Comparison of ENCODE assay signal across 18 cellular contexts in the genomic region with DNA sequence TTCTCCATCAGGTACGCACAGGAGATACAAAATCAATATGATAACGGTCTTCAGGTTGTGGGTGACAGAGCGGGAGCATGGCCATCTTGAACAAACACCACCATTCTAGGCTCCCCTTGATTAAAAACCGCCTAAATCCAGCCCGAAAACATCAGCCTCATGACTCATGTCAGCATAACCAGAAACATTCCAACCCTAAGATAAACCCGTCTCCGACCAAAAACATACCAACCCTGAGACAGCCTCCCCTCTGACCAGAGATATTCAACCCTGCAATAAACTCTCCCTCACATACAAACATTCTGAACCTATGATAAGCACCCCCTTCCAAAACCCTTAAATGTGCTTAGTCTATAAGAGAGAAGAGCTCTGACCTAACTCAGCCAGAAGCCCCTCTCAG.
DNase-seq lines count a peak whose midpoint lies in the region; ATAC-seq and TF ChIP-seq lines count a peak whose summit lies in the region.
"Had no signal": no experiment of that assay in that cellular context is flagged by ENCODE, and none has a peak within 500 bp of the region (broad histone marks: within the 10 kb centered on the region; RNA-seq: fewer than 3 reads in every experiment).

No MANE protein-coding gene starts in this region.

- ATAC-seq in HCT116 (no peak), left ventricle myocardium superior (peak; percentile 1), HG02981 (IDR thresholded peaks at IDR 0.05; ENCODE audit: unreplicated experiment) (no peak)
- ATAC-seq: natural killer cell treated with Interleukin-12 subunit alpha and Interleukin-12 subunit beta and Interleukin-15 and Interleukin-18, amount 100 ng/mL, for 72 hours; sciatic nerve; stimulated activated naive B cell treated with anti-CD40 and anti-IgM and Interleukin-4, amounts not matched to agents 10 μg/mL and 1 μg/mL and 100 μg/mL, for 72 hours had no signal

- RAD21 ChIA-PET in HCT116 (lab: Charles Lee; ENCODE audit: low non-redundant PET in 1 of 2, low total read pairs in 2 of 2, uncharacterized antibody in 2 of 2, unreplicated experiment in 2 of 2), result no interaction called here

- no peak for TF ChIP-seq POLR2A in HCT116 (IDR thresholded peaks at IDR 0.05; ENCODE audit: borderline replicate concordance, extremely low read depth, insufficient read depth, insufficient read length)

- TF ChIP-seq CTCF in HCT116 (IDR thresholded peaks at IDR 0.05 in 2 of 3, conservative IDR thresholded peaks at IDR 0.05 in 1 of 3; ENCODE audit: borderline replicate concordance in 1 of 3, insufficient read depth in 1 of 3, low read depth in 2 of 3, low read length in 2 of 3) (no peak), tibial artery (IDR thresholded peaks at IDR 0.05) (no peak)

- peaks cover 0 to 15% of the 10 kb centered on the region in 2 experiments; a peak in 2 of 4 replicates for H3K4me1 ChIP-seq in HCT116 (ENCODE audit: control insufficient read depth in 1 of 2, insufficient read depth in 2 of 2, low read length in 2 of 2)
- peaks cover 0 to 16% (median 0%) of the 10 kb centered on the region in 4 donors for H3K4me1 ChIP-seq in tibial artery
- H3K4me1 ChIP-seq: vagina had no signal

- intact Hi-C loops in HCT116 (cut with micrococcal nuclease) (no loop called here), left ventricle myocardium superior (cut with micrococcal nuclease) (no loop called here), tibial artery (cut with DNase I; ENCODE audit: low total_unique reads) (no loop called here)

- H3K36me3 ChIP-seq in HCT116 (ENCODE audit: control insufficient read depth in 1 of 2, insufficient read depth in 2 of 2, low read length in 2 of 2) (no peaks in the 10 kb centered on the region), tibial artery (no peaks in the 10 kb centered on the region)
- H3K36me3 ChIP-seq: vagina had no signal

- no peaks in the 10 kb centered on the region for H3K9me2 ChIP-seq in HCT116 (ENCODE audit: insufficient read depth)

- DNase-seq in HCT116 (ENCODE audit: low read depth, low spot score) (no peak), astrocyte of the hippocampus (ENCODE audit: low read depth, low spot score) (peak; percentile 79), left ventricle myocardium superior (no peak), tibial artery (no peak), cerebellar nuclear complex (lab: John Stamatoyannopoulos, UW) (no peak), NCI-H510A (lab: John Stamatoyannopoulos, UW) (no peak)
- DNase-seq: activated CD4-positive, alpha-beta T cell treated with anti-CD3 and anti-CD28 coated beads, Interleukin-2, amount 50 U/mL, for 1 hour; aorta; H7; NCI-H2029 treated with DMSO at 0.1 percent for 48 hours; NCI-H69; RPMI8226; stimulated activated naive B cell treated with anti-CD40 and anti-IgM and Interleukin-4, amounts not matched to agents 10 μg/mL and 1 μg/mL and 100 μg/mL, for 72 hours had no signal

- H3K27ac ChIP-seq in HCT116 (ENCODE audit: low read depth, low read length), result no peak overlapping the region
- peak overlapping the region; percentile 30 to 56 for H3K27ac ChIP-seq in tibial artery
- H3K27ac ChIP-seq: HL-60, vagina had no signal

- POLR2A ChIA-PET in HCT116 (lab: Charles Lee), result no interaction called here

- no peak overlapping the region for H2AFZ ChIP-seq in HCT116 (ENCODE audit: low read depth, low read length, poor library complexity, severe bottlenecking)

- H3K9ac ChIP-seq in HCT116 (ENCODE audit: low read length), result no peak overlapping the region

- TF ChIP-seq RAD21 in HCT116 (IDR thresholded peaks at IDR 0.05; ENCODE audit: low read depth), result no peak

- H3K4me2 ChIP-seq in HCT116 (ENCODE audit: low read length), result 0 out of 2 replicates have a peak overlapping the region, but pooled peaks have one; percentile 7

- no peaks in the 10 kb centered on the region for H4K20me1 ChIP-seq in HCT116 (ENCODE audit: insufficient read depth)

- H3K4me3 ChIP-seq in HCT116 (replicated peaks in 1 of 2; ENCODE audit: low read depth in 1 of 2, low read length in 2 of 2) (no peak overlapping the region), tibial artery (no peak overlapping the region)
- H3K4me3 ChIP-seq: vagina had no signal

- no peaks in the 10 kb centered on the region for H3K27me3 ChIP-seq in HCT116 (ENCODE audit: insufficient read depth, low read length)
- no peaks in the 10 kb centered on the region for H3K27me3 ChIP-seq in tibial artery
- H3K27me3 ChIP-seq: vagina had no signal

- H3K9me3 ChIP-seq in HCT116 (ENCODE audit: control insufficient read depth in 1 of 2, insufficient read depth in 1 of 2, low read depth in 1 of 2, low read length in 2 of 2), result no peaks in the 10 kb centered on the region
- H3K9me3 ChIP-seq in tibial artery, result no peaks in the 10 kb centered on the region
- H3K9me3 ChIP-seq: vagina had no signal

- H3K79me2 ChIP-seq in HCT116 (ENCODE audit: insufficient read depth, low read length), result no peaks in the 10 kb centered on the region

- CTCF ChIA-PET in HCT116 (lab: Charles Lee), result no interaction called here

- BruUV-seq in HCT116 (replicated peaks; lab: Mats Ljungman, UMichigan), result no TSS peak

TF ChIP-seq in HCT116, 20 proteins besides CTCF, POLR2A, EP300 and RAD21:
- TF ChIP-seq ATF3 (IDR thresholded peaks at IDR 0.05) (no peak), EZH2phosphoT487 (IDR thresholded peaks at IDR 0.05; ENCODE audit: borderline replicate concordance) (no peak), TCF7L2 (IDR thresholded peaks at IDR 0.05; ENCODE audit: borderline replicate concordance, extremely low read depth, insufficient read depth, insufficient read length) (no peak), CBX3 (IDR thresholded peaks at IDR 0.05; ENCODE audit: low read depth) (no peak), POLR2AphosphoS5 (IDR thresholded peaks at IDR 0.05; ENCODE audit: low read depth, low read length) (no peak), REST (IDR thresholded peaks at IDR 0.05; ENCODE audit: low read depth) (no peak), CEBPB (IDR thresholded peaks at IDR 0.05; ENCODE audit: low read depth) (no peak), MAX (IDR thresholded peaks at IDR 0.05) (no peak), EGR1 (IDR thresholded peaks at IDR 0.05; ENCODE audit: low read depth) (no peak)
- TF ChIP-seq, protein P1, sequence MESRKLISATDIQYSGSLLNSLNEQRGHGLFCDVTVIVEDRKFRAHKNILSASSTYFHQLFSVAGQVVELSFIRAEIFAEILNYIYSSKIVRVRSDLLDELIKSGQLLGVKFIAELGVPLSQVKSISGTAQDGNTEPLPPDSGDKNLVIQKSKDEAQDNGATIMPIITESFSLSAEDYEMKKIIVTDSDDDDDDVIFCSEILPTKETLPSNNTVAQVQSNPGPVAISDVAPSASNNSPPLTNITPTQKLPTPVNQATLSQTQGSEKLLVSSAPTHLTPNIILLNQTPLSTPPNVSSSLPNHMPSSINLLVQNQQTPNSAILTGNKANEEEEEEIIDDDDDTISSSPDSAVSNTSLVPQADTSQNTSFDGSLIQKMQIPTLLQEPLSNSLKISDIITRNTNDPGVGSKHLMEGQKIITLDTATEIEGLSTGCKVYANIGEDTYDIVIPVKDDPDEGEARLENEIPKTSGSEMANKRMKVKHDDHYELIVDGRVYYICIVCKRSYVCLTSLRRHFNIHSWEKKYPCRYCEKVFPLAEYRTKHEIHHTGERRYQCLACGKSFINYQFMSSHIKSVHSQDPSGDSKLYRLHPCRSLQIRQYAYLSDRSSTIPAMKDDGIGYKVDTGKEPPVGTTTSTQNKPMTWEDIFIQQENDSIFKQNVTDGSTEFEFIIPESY (IDR thresholded peaks at IDR 0.05; ENCODE audit: extremely low read depth, insufficient replicate concordance, low read length), result no peak
